ENCODE assay signal across 1 cellular context in the genomic region with DNA sequence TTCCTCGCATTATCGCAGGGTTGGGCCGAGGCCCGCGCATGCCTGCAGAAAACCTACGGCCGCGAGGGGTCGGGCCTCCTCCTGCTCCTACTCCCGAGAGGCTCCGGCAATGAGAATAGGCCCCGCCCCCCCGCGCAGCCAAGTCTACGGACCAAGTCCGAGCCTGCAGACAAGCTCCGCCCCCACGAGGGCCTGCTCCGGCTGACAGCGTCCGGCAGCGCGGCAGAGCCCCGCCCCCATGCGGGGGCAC.
TF ChIP-seq lines count a peak whose summit lies in the region.

No MANE protein-coding gene starts in this region.

TF ChIP-seq in endothelial cell of umbilical vein, 7 proteins besides CTCF, POLR2A, EP300 and RAD21:
- no peak for TF ChIP-seq GATA2 (IDR thresholded peaks at IDR 0.05; ENCODE audit: insufficient read depth, insufficient read length, low read depth, low read length)
- no peak for TF ChIP-seq MAX (IDR thresholded peaks at IDR 0.05; ENCODE audit: insufficient read depth, insufficient read length)
- TF ChIP-seq MYC (IDR thresholded peaks at IDR 0.05; ENCODE audit: low read depth, low read length): peak; percentile 77
